ENCODE assay signal across 1 cellular context in the genomic region with DNA sequence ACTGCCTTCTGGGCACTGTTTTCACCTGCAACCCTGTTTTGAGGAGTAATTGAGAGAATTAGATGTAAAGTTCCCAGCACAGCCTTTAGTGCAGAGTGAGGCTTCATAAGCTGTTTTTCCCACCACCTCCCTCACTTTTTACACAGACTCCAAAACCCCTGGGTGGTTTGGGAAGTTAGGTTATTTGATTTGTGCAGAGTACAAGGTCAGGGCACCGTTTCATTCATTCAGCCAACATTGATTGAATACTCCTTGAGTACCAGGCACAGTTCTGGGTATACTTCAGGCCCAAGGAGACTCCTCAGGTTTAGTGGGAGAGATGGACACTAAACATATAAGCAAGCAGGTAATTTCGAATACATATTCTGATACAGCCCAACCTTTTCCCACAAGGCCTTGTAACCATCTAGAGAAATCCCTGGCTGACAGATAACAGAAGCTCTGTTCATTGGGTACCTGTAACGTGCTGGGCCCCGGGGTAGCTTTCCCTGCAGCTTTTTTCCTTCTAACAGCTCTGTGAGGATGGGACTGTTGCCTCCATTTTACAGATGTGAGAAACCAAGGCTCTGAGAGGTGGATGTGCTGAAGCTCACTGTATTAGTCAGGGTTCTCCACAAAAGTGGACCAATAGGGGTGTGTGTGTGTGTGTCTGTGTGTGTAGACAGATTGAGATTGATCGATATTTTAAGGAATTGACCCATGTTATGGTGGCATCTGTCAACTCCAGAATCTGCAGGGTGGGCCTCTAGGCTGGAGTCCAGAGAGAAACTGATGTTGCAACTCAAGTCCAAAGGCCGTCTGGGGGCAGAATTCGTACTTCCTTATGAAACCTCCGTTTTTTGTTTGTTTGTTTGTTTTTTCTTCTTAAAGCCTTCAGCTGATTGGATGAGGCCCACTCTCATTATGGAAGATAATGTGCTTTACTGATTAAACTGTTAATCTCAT.
TF ChIP-seq lines count a peak whose summit lies in the region.

No MANE protein-coding gene starts in this region.

TF ChIP-seq in HepG2, 621 proteins besides CTCF, POLR2A, EP300 and RAD21 (continued from another document and continues in another):
- TF ChIP-seq GTF3A (CRISPR knock-in tag; conservative IDR thresholded peaks at IDR 0.05), result no peak; the same call in 1 of the 2 replicates
- TF ChIP-seq PHF20 (CRISPR knock-in tag; IDR thresholded peaks at IDR 0.05), result peak; percentile 70; the same call in 1 of the 2 replicates
- TF ChIP-seq, protein P1, sequence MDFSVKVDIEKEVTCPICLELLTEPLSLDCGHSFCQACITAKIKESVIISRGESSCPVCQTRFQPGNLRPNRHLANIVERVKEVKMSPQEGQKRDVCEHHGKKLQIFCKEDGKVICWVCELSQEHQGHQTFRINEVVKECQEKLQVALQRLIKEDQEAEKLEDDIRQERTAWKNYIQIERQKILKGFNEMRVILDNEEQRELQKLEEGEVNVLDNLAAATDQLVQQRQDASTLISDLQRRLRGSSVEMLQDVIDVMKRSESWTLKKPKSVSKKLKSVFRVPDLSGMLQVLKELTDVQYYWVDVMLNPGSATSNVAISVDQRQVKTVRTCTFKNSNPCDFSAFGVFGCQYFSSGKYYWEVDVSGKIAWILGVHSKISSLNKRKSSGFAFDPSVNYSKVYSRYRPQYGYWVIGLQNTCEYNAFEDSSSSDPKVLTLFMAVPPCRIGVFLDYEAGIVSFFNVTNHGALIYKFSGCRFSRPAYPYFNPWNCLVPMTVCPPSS (IDR thresholded peaks at IDR 0.05), result no peak
- peak; percentile 6; the same call in 1 of the 2 replicates for TF ChIP-seq SRY (CRISPR knock-in tag; IDR thresholded peaks at IDR 0.05)
- TF ChIP-seq BHLHE40 (IDR thresholded peaks at IDR 0.05; ENCODE audit: low read length), result peak; percentile 10
- peak; percentile 88 for TF ChIP-seq ISL2 (CRISPR knock-in tag; IDR thresholded peaks at IDR 0.05)
- peak; percentile 98 for TF ChIP-seq SMAD3 (CRISPR knock-in tag; IDR thresholded peaks at IDR 0.05)
- TF ChIP-seq, protein P2, sequence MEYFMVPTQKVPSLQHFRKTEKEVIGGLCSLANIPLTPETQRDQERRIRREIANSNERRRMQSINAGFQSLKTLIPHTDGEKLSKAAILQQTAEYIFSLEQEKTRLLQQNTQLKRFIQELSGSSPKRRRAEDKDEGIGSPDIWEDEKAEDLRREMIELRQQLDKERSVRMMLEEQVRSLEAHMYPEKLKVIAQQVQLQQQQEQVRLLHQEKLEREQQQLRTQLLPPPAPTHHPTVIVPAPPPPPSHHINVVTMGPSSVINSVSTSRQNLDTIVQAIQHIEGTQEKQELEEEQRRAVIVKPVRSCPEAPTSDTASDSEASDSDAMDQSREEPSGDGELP (IDR thresholded peaks at IDR 0.05; ENCODE audit: borderline replicate concordance, low read depth), result peak; percentile 72
- peak; percentile 84; the same call in 1 of the 2 replicates for TF ChIP-seq ESRRA (CRISPR knock-in tag; IDR thresholded peaks at IDR 0.05; ENCODE audit: low read depth)
- peak; percentile 99 for TF ChIP-seq ZMYM2 (CRISPR knock-in tag; IDR thresholded peaks at IDR 0.05)
- TF ChIP-seq EHMT2 (IDR thresholded peaks at IDR 0.05; ENCODE audit: borderline replicate concordance, low read depth, low read length), result peak; percentile 94
- peak; percentile 84; the same call in 1 of the 2 replicates for TF ChIP-seq ZMAT3 (CRISPR knock-in tag; conservative IDR thresholded peaks at IDR 0.05)
- TF ChIP-seq ZSCAN9 (CRISPR knock-in tag; IDR thresholded peaks at IDR 0.05; ENCODE audit: borderline replicate concordance), result peak; percentile 59; the same call in 1 of the 2 replicates
- TF ChIP-seq TSC22D2 (CRISPR knock-in tag; IDR thresholded peaks at IDR 0.05; ENCODE audit: borderline replicate concordance), result peak; percentile 17; the same call in 1 of the 2 replicates
- TF ChIP-seq PITX1 (CRISPR knock-in tag; IDR thresholded peaks at IDR 0.05), result peak; percentile 83; the same call in 1 of the 2 replicates
- TF ChIP-seq SIN3A (IDR thresholded peaks at IDR 0.05; ENCODE audit: borderline replicate concordance, low read depth, low read length), result peak; percentile 11; the same call in 1 of the 2 replicates
- 0 out of 2 replicates have a peak, but pooled peaks have one; percentile 26 for TF ChIP-seq ZNF569 (CRISPR knock-in tag; IDR thresholded peaks at IDR 0.05; ENCODE audit: borderline replicate concordance)
- TF ChIP-seq, protein P3, sequence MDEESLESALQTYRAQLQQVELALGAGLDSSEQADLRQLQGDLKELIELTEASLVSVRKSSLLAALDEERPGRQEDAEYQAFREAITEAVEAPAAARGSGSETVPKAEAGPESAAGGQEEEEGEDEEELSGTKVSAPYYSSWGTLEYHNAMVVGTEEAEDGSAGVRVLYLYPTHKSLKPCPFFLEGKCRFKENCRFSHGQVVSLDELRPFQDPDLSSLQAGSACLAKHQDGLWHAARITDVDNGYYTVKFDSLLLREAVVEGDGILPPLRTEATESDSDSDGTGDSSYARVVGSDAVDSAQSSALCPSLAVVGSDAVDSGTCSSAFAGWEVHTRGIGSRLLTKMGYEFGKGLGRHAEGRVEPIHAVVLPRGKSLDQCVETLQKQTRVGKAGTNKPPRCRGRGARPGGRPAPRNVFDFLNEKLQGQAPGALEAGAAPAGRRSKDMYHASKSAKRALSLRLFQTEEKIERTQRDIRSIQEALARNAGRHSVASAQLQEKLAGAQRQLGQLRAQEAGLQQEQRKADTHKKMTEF (CRISPR knock-in tag; IDR thresholded peaks at IDR 0.05), result peak; percentile 95
- TF ChIP-seq, protein P4, sequence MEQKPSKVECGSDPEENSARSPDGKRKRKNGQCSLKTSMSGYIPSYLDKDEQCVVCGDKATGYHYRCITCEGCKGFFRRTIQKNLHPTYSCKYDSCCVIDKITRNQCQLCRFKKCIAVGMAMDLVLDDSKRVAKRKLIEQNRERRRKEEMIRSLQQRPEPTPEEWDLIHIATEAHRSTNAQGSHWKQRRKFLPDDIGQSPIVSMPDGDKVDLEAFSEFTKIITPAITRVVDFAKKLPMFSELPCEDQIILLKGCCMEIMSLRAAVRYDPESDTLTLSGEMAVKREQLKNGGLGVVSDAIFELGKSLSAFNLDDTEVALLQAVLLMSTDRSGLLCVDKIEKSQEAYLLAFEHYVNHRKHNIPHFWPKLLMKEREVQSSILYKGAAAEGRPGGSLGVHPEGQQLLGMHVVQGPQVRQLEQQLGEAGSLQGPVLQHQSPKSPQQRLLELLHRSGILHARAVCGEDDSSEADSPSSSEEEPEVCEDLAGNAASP (CRISPR knock-in tag; IDR thresholded peaks at IDR 0.05; ENCODE audit: borderline replicate concordance), result peak; percentile 90; the same call in 1 of the 2 replicates
- 0 out of 2 replicates have a peak, but pooled peaks have one; percentile 16 for TF ChIP-seq ZNF138 (CRISPR knock-in tag; IDR thresholded peaks at IDR 0.05; ENCODE audit: low read depth)
- TF ChIP-seq, protein P5, sequence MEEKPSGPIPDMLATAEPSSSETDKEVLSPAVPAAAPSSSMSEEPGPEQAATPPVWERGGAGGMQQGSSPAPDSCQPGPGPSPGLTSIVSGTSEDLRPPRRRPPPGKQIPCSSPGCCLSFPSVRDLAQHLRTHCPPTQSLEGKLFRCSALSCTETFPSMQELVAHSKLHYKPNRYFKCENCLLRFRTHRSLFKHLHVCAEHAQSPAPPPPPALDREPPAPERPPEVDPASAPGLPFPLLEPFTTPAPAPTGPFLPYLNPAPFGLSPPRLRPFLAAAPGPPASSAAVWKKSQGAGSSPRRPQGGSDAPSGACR (CRISPR knock-in tag; IDR thresholded peaks at IDR 0.05), result peak; percentile 82
- TF ChIP-seq TRIM24 (CRISPR knock-in tag; IDR thresholded peaks at IDR 0.05), result peak; percentile 79; the same call in 1 of the 2 replicates
- no peak for TF ChIP-seq ZNF883 (CRISPR knock-in tag; IDR thresholded peaks at IDR 0.05; ENCODE audit: not compliant biosample characterization)
- peak; percentile 91; the same call in 1 of the 2 replicates for TF ChIP-seq ZNF788 (CRISPR knock-in tag; IDR thresholded peaks at IDR 0.05; ENCODE audit: borderline replicate concordance)
- TF ChIP-seq TMF1 (CRISPR knock-in tag; IDR thresholded peaks at IDR 0.05; ENCODE audit: low read depth), result 0 out of 2 replicates have a peak, but pooled peaks have one; percentile 18
- TF ChIP-seq, protein P6, sequence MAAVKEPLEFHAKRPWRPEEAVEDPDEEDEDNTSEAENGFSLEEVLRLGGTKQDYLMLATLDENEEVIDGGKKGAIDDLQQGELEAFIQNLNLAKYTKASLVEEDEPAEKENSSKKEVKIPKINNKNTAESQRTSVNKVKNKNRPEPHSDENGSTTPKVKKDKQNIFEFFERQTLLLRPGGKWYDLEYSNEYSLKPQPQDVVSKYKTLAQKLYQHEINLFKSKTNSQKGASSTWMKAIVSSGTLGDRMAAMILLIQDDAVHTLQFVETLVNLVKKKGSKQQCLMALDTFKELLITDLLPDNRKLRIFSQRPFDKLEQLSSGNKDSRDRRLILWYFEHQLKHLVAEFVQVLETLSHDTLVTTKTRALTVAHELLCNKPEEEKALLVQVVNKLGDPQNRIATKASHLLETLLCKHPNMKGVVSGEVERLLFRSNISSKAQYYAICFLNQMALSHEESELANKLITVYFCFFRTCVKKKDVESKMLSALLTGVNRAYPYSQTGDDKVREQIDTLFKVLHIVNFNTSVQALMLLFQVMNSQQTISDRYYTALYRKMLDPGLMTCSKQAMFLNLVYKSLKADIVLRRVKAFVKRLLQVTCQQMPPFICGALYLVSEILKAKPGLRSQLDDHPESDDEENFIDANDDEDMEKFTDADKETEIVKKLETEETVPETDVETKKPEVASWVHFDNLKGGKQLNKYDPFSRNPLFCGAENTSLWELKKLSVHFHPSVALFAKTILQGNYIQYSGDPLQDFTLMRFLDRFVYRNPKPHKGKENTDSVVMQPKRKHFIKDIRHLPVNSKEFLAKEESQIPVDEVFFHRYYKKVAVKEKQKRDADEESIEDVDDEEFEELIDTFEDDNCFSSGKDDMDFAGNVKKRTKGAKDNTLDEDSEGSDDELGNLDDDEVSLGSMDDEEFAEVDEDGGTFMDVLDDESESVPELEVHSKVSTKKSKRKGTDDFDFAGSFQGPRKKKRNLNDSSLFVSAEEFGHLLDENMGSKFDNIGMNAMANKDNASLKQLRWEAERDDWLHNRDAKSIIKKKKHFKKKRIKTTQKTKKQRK (IDR thresholded peaks at IDR 0.05; ENCODE audit: low read length), result no peak
- TF ChIP-seq, protein P7, sequence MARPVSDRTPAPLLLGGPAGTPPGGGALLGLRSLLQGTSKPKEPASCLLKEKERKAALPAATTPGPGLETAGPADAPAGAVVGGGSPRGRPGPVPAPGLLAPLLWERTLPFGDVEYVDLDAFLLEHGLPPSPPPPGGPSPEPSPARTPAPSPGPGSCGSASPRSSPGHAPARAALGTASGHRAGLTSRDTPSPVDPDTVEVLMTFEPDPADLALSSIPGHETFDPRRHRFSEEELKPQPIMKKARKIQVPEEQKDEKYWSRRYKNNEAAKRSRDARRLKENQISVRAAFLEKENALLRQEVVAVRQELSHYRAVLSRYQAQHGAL (CRISPR knock-in tag; IDR thresholded peaks at IDR 0.05; ENCODE audit: not compliant biosample characterization), result no peak
- TF ChIP-seq TBL1XR1 (IDR thresholded peaks at IDR 0.05; ENCODE audit: borderline replicate concordance, low read length, partially characterized antibody), result peak; percentile 89
- 0 out of 2 replicates have a peak, but pooled peaks have one; percentile 7 for TF ChIP-seq HOXA9 (CRISPR knock-in tag; IDR thresholded peaks at IDR 0.05; ENCODE audit: borderline replicate concordance)
- peak; percentile 28; the same call in 1 of the 2 replicates for TF ChIP-seq ZKSCAN8 (CRISPR knock-in tag; IDR thresholded peaks at IDR 0.05; ENCODE audit: borderline replicate concordance)
- peak; percentile 16 for TF ChIP-seq YY1 (IDR thresholded peaks at IDR 0.05; ENCODE audit: insufficient read depth, insufficient replicate concordance, low read depth, low read length)
- TF ChIP-seq AGO1 (IDR thresholded peaks at IDR 0.05; ENCODE audit: low read depth, low read length, poor library complexity, severe bottlenecking), result no peak
- peak; percentile 99 for TF ChIP-seq GATAD2A (CRISPR knock-in tag; IDR thresholded peaks at IDR 0.05)
- TF ChIP-seq HMG20A (CRISPR knock-in tag; IDR thresholded peaks at IDR 0.05; ENCODE audit: borderline replicate concordance), result peak; percentile 71
- peak; percentile 84 for TF ChIP-seq ATF1 (CRISPR knock-in tag; IDR thresholded peaks at IDR 0.05)
- TF ChIP-seq CEBPB (IDR thresholded peaks at IDR 0.05; ENCODE audit: borderline replicate concordance, low read depth, low read length), result peak; percentile 99
- peak; percentile 100 for TF ChIP-seq HNF4G (IDR thresholded peaks at IDR 0.05; ENCODE audit: borderline replicate concordance, low read depth, low read length)
- TF ChIP-seq HNF4G (CRISPR knock-in tag; IDR thresholded peaks at IDR 0.05; ENCODE audit: borderline replicate concordance, low read depth), result peak; percentile 100
- no peak for TF ChIP-seq ZNF432 (CRISPR knock-in tag; IDR thresholded peaks at IDR 0.05; ENCODE audit: borderline replicate concordance)
- TF ChIP-seq, protein P8, sequence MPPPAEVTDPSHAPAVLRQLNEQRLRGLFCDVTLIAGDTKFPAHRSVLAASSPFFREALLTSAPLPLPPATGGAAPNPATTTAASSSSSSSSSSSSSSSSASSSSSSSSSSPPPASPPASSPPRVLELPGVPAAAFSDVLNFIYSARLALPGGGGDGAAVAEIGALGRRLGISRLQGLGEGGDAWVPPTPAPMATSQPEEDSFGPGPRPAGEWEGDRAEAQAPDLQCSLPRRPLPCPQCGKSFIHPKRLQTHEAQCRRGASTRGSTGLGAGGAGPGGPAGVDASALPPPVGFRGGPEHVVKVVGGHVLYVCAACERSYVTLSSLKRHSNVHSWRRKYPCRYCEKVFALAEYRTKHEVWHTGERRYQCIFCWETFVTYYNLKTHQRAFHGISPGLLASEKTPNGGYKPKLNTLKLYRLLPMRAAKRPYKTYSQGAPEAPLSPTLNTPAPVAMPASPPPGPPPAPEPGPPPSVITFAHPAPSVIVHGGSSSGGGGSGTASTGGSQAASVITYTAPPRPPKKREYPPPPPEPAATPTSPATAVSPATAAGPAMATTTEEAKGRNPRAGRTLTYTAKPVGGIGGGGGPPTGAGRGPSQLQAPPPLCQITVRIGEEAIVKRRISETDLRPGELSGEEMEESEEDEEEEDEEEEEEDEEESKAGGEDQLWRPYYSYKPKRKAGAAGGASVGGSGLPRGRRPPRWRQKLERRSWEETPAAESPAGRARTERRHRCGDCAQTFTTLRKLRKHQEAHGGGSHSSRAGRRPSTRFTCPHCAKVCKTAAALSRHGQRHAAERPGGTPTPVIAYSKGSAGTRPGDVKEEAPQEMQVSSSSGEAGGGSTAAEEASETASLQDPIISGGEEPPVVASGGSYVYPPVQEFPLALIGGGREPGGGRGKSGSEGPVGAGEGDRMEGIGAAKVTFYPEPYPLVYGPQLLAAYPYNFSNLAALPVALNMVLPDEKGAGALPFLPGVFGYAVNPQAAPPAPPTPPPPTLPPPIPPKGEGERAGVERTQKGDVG (CRISPR knock-in tag; IDR thresholded peaks at IDR 0.05; ENCODE audit: borderline replicate concordance), result peak; percentile 51; the same call in 1 of the 2 replicates
- TF ChIP-seq CREM (IDR thresholded peaks at IDR 0.05), result peak; percentile 92
- no peak; the same call in 1 of the 2 replicates for TF ChIP-seq CREM (CRISPR knock-in tag; IDR thresholded peaks at IDR 0.05)
- no peak; the same call in 1 of the 2 replicates for TF ChIP-seq ZNF335 (CRISPR knock-in tag; IDR thresholded peaks at IDR 0.05)
